In the genomic region with DNA sequence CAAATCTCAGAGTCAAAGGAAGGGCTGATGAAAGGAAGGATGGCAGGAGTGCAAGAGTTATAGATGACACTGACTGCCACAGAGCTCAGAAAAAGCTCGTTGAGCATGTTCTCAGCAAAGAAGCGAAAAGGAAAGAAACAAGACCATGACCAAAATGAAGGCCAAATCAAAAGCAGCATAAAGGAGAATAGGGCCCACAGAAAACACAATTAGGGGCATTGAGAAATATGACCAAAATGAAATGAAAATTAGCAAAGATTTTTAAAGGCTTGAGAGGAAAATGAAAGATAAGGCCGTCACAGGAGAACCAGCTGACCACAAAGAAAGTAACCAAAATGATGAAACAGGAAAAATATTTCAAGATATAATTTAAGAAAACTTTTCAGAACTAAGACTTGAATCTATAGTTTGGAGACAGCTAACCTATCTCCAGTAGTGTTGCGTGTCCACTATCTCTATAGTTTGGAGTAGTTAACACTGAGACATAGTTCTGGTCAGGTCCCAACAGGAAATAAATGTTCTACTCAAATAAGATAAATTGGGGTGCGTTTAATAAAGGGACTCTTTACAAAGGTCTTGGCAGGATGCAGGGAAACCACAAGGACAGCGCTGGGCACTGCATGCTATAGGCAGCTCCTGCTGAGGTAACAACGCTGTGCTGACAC, we compare ENCODE assay signal across 37 cellular contexts. TPM values are rescaled to one million over a fixed set of nuclear protein-coding genes. Genes with fewer than 3 reads are reported as not detected.
"Had no signal": no experiment of that assay in that cellular context is flagged by ENCODE, and none has a peak within 500 bp of the region (broad histone marks: within the 10 kb centered on the region; RNA-seq: fewer than 3 reads in every experiment).

No MANE protein-coding gene starts in this region.

- H3K27ac ChIP-seq: PC-9, RWPE1, SJCRH30, SK-N-MC had no signal

- H3K4me3 ChIP-seq: MG63, PC-9, SJCRH30, SK-N-MC had no signal

- FAIRE-seq: RCC 7860 had no signal

- H3K9me3 ChIP-seq: MG63, SJCRH30 had no signal

- DNase-seq: Kasumi-1, MG63, NCI-H1048, NCI-H1092 treated with DMSO at 0.1 percent for 48 hours, NCI-H1105 treated with DMSO at 0.1 percent for 48 hours, NCI-H1417, NCI-H1436, NCI-H146, NCI-H1694, NCI-H187, NCI-H1930, NCI-H2029 treated with DMSO at 0.1 percent for 48 hours, NCI-H2081 treated with DMSO at 0.1 percent for 48 hours, NCI-H2107, NCI-H2171, NCI-H226, NCI-H446 treated with DMSO at 0.1 percent for 48 hours, NCI-H510A, NCI-H524, NCI-H526, NCI-H69, NCI-H748 treated with DMSO at 0.1 percent for 48 hours, NCI-H82, PC-9, SHP77, SIG-M5, SJCRH30 had no signal

- H3K4me2 ChIP-seq: PC-9 had no signal

- ATAC-seq: Panc1, Right ventricle myocardium inferior, SK-N-SH treated with all-trans-retinoic acid at 6 μM for 48 hours had no signal

- H2AFZ ChIP-seq: PC-9 had no signal

- H3K4me1 ChIP-seq: SJCRH30 had no signal

- H3K27me3 ChIP-seq: MG63 had no signal

- H3K36me3 ChIP-seq: MG63, SJCRH30 had no signal

RNA-seq across cellular contexts. Expression of a gene that starts 7.9 kb away (rescaled TPM):
- total RNA-seq: M059J, OCI-LY7, PC-9, Right ventricle myocardium inferior, RPMI7951, SJCRH30, SK-MEL-5 had no signal
